In the genomic region with DNA sequence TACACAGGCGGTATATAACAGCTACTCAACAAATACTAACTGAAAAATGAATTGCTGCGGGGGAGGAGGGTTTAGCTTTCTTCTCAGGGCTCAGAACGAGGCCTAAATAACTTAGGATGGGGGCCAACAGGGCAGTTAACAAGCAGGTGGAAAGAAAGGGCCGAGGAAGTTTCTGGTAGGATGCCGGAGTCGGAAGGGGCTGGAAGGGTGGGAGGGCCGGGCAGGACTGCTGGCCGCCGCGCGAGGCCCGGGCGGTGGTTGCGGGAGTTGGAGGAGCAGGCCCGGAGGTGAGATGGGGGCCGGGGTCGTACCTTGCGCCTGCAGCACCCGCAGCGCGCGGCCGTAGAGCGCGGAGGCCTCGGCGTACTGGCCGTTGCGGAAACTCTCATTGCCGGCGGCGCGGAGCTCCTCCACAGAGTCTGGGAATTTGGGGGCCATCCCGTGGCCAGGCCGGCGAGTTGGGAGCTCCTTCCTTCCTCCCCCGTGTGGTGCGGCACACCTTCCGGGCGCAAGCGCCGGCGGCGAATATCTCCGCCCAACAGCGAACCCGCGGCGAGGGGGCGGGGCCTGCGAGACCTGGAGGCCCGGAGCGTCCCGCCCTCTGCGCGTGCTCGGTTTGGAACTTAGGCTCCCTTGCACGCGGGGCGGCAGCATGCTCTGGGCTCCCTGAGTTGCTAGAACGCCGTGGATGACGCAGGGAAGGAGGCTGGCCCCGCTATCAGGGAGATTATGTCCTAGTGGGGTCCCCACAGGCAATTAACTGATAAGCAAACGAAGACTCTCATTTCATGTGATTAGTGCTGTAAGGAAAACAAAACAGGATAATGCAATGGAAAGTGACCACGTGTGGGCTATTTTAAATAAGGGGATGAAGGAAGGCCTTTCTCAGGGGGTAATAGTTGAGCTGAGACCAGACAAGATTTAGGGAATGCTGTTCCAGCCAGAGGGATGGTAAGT, we compare ENCODE assay signal across 8 cellular contexts. TPM values are rescaled to one million over a fixed set of nuclear protein-coding genes. Genes with fewer than 3 reads are reported as not detected.
A peak's percentile ranks its signal among the peaks of the same experiment; 100 is the strongest.
DNase-seq lines count a peak whose midpoint lies in the region; ATAC-seq and TF ChIP-seq lines count a peak whose summit lies in the region.

A gene with protein sequence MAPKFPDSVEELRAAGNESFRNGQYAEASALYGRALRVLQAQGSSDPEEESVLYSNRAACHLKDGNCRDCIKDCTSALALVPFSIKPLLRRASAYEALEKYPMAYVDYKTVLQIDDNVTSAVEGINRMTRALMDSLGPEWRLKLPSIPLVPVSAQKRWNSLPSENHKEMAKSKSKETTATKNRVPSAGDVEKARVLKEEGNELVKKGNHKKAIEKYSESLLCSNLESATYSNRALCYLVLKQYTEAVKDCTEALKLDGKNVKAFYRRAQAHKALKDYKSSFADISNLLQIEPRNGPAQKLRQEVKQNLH (minus strand): TSS at position 502 of the 957 bp plus-strand sequence. CDS start 64 bp downstream, at position 438.

- ATAC-seq in GM18909 (IDR thresholded peaks at IDR 0.05; ENCODE audit: poor library complexity, unreplicated experiment) (peak; percentile 90), HG03159 (IDR thresholded peaks at IDR 0.05; ENCODE audit: unreplicated experiment) (peak; percentile 89)

- in situ Hi-C loops in mammary epithelial cell (cut with MboI; ENCODE audit: low sequenced_read_pairs in 2 of 2): no loop called here

- DNase-seq in AG04450 (ENCODE audit: low read depth, low spot score) (peak; percentile 60), NCI-H2227 treated with DMSO at 0.1 percent for 48 hours (lab: John Stamatoyannopoulos, UW) (peak; percentile 94), mammary epithelial cell (peak; percentile 90)

- H2AFZ ChIP-seq in mammary epithelial cell (ENCODE audit: low read depth, low read length): peak within 1 kb of the TSS; percentile 75

- peak within 1 kb of the TSS; percentile 74 for H3K4me2 ChIP-seq in mammary epithelial cell (ENCODE audit: insufficient read depth, low read depth, low read length)

- H3K27me3 ChIP-seq in AG04450 (ENCODE audit: control insufficient read depth, insufficient read depth, low read length) (no peaks in the 10 kb centered on the region), mammary epithelial cell (ENCODE audit: insufficient read depth, low read length) (no peaks in the 10 kb centered on the region)

- CTCF ChIA-PET in AG04450 (lab: Charles Lee) (interaction anchor here (0.9 to 1.7 kb wide), 6 partner anchors 8 to 811 kb away, joined by 3 to 5 read pairs (median 4); no protein-coding TSS in a partner anchor), mammary epithelial cell (lab: Charles Lee; ENCODE audit: low non-redundant PET) (interaction anchor here (0.7 kb wide), 1 partner anchor 98 kb away, joined by 3 read pairs; no protein-coding TSS in a partner anchor)

- POLR2A ChIA-PET in AG04450 (lab: Yijun Ruan, JAX): interaction anchor here (0.6 to 1.4 kb wide), 2 partner anchors 14 to 50 kb away, joined by 3 to 4 read pairs; a partner anchor contains a TSS

- peak within 1 kb of the TSS; percentile 78 for H3K4me3 ChIP-seq in AG04450 (ENCODE audit: low read depth, low read length)
- H3K4me3 ChIP-seq in WI38 (ENCODE audit: low read depth, low read length): peak within 1 kb of the TSS; percentile 77
- H3K4me3 ChIP-seq in mammary epithelial cell (replicated peaks in 1 of 3; ENCODE audit: insufficient read depth in 1 of 3, low read depth in 2 of 3, low read length in 3 of 3): peak within 1 kb of the TSS; percentile 53 to 85 (median 65)
- peak within 1 kb of the TSS; percentile 61 for H3K4me3 ChIP-seq in iPS-18c (ENCODE audit: insufficient read depth, low read depth, low read length)
- H3K4me3 ChIP-seq in skin epidermis: peak within 1 kb of the TSS; percentile 72 to 93 (median 86)

- H4K20me1 ChIP-seq in mammary epithelial cell (ENCODE audit: insufficient read depth, low read length): no peaks in the 10 kb centered on the region

- H3K27ac ChIP-seq in AG04450 (ENCODE audit: low read depth, low read length) (peak within 1 kb of the TSS; percentile 69), mammary epithelial cell (ENCODE audit: insufficient read depth, low read depth, low read length) (peak within 1 kb of the TSS; percentile 75), skin epidermis (peak within 1 kb of the TSS; percentile 51 to 92 (median 86))

- WGBS in mammary epithelial cell (ENCODE audit: low coverage, missing lambda C conversion rate): 1% methylated on average over 7 of the region's 66 CpGs

- peak within 1 kb of the TSS; percentile 85 for H3K9ac ChIP-seq in mammary epithelial cell (ENCODE audit: insufficient read depth, low read length)

- TSS peak; percentile 41 for BruUV-seq in mammary epithelial cell (replicated peaks; lab: Mats Ljungman, UMichigan)

- H3K9me3 ChIP-seq in AG04450 (ENCODE audit: control insufficient read depth, insufficient read depth, low read length) (no peaks in the 10 kb centered on the region), mammary epithelial cell (replicated peaks; ENCODE audit: insufficient read depth, low read length) (no peaks in the 10 kb centered on the region), iPS-18c (ENCODE audit: control insufficient read depth, insufficient read depth, low read length) (no peaks in the 10 kb centered on the region)

- peaks cover 49% of the 10 kb centered on the region for H3K79me2 ChIP-seq in mammary epithelial cell (ENCODE audit: insufficient read depth, low read length)

- dilution Hi-C loops in mammary epithelial cell (cut with HindIII; ENCODE audit: low sequenced_read_pairs): no loop called here

- intact Hi-C loops in mammary epithelial cell (cut with micrococcal nuclease): no loop called here

- TF ChIP-seq CTCF in AG04450 (IDR thresholded peaks at IDR 0.05; ENCODE audit: low read depth, low read length) (no peak), WI38 (IDR thresholded peaks at IDR 0.05; ENCODE audit: low read depth, low read length) (no peak), mammary epithelial cell (conservative IDR thresholded peaks at IDR 0.05 in 1 of 2, IDR thresholded peaks at IDR 0.05 in 1 of 2; ENCODE audit: extremely low read depth in 1 of 2, insufficient read depth in 1 of 2, low read depth in 1 of 2, low read length in 2 of 2) (no peak)

- peaks cover 14% of the 10 kb centered on the region for H3K36me3 ChIP-seq in mammary epithelial cell (ENCODE audit: insufficient read depth, low read length)

- peaks cover 28% of the 10 kb centered on the region for H3K4me1 ChIP-seq in mammary epithelial cell (ENCODE audit: insufficient read depth, low read length)

RNA-seq across cellular contexts. Expression of the gene that starts here (rescaled TPM):
- 31.8 and 38.7 TPM in 2 replicates for polyA plus RNA-seq in AG04450 (2011; rRNA removed)
- 15.5 and 16.0 TPM in 2 replicates for polyA minus RNA-seq in AG04450 (2011; rRNA and poly(A)+ RNA removed)
- total RNA-seq in mammary epithelial cell: 10 to 100 TPM; 31.5 to 46.3 TPM
- polyA plus RNA-seq in mammary epithelial cell: 59.6 TPM
- polyA minus RNA-seq in mammary epithelial cell: 32.2 TPM

Comparison
In these comparisons a context has a peak if more than half of its experiments do, and no peak if none do; other contexts are left out.
1. Peak in every context shown above with its lines: DNase-seq, ATAC-seq, H3K4me3 ChIP-seq and H3K27ac ChIP-seq.